ENCODE assay signal across 12 cellular contexts in the genomic region with DNA sequence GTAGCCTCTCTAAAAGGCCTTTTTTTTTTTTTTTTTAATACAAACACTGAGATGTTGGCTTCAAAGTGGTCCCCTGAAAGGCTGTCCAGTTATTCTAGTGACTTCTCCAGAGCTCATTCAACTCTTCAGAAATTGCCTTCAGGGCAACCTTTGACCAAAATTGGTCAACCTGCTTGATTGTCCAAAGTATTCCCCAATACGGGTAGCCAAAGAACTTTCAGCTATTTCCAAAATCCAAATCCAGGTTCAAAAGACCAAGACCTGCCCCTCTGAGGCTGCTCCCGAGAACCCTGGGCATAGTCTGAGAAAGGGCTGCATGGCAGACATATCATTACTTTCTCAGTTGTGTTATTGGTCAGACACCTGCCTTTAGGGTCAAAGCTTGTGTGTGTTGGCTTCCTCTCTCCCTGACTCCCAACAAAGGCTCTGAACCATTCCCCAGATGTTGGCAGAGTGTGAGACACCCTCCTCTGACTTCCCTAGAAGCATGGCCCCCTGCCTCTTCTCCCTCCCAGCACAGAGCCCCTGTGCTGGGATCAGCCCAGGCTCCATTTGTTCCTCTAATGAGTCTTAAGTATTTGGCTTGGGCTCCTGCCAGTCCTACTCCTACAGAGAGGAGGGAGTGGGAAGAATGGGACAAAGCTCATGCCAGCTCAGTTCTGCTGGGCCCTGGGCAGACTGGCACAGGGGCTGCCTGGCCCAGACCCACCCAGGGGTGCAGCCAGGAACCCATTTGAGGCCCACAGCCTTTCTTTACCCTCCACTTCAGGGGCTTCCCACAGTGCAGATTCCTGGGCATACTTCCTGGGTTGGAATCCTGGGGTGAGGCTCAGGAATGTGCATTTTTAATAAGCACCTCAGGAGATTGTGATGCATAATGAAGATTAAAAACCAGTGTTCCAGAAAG. TPM values are rescaled to one million over a fixed set of nuclear protein-coding genes. Genes with fewer than 3 reads are reported as not detected.
A peak's percentile ranks its signal among the peaks of the same experiment; 100 is the strongest.
DNase-seq lines count a peak whose midpoint lies in the region; ATAC-seq, FAIRE-seq and TF ChIP-seq lines count a peak whose summit lies in the region.
"Had no signal": no experiment of that assay in that cellular context is flagged by ENCODE, and none has a peak within 500 bp of the region (broad histone marks: within the 10 kb centered on the region; RNA-seq: fewer than 3 reads in every experiment).

No MANE protein-coding gene starts in this region.

- no peak for TF ChIP-seq RAD21 in HCT116 (IDR thresholded peaks at IDR 0.05; ENCODE audit: low read depth)

- 0 out of 2 replicates have a peak overlapping the region, but pooled peaks have one; percentile 8 for H3K4me2 ChIP-seq in HCT116 (ENCODE audit: low read length)

- in situ Hi-C loops in Panc1 (cut with HindIII; ENCODE audit: low pct_unique_long_range_greater_than_20kb, low sequenced_read_pairs), result no loop called here

- H3K79me2 ChIP-seq in HCT116 (ENCODE audit: insufficient read depth, low read length), result no peaks in the 10 kb centered on the region

- no peaks in the 10 kb centered on the region for H3K4me1 Mint-ChIP-seq in CD14-positive monocyte
- H3K4me1 Mint-ChIP-seq in effector memory CD8-positive, alpha-beta T cell (ENCODE audit: low read depth in 2 of 2), result no peaks in the 10 kb centered on the region
- H3K4me1 Mint-ChIP-seq: stimulated activated naive CD8-positive, alpha-beta T cell treated with anti-CD3 and anti-CD28 coated beads, Interleukin-15, amount 100 ng/mL, for 72 hours had no signal

- no peak overlapping the region for H3K27ac Mint-ChIP-seq in CD14-positive monocyte
- no peak overlapping the region for H3K27ac Mint-ChIP-seq in effector memory CD8-positive, alpha-beta T cell
- H3K27ac Mint-ChIP-seq: activated CD8-positive, alpha-beta T cell treated with anti-CD3 and anti-CD28 coated beads for 36 hours had no signal

- intact Hi-C loops in HCT116 (cut with micrococcal nuclease) (no loop called here), Panc1 (cut with micrococcal nuclease; ENCODE audit: unreplicated experiment) (no loop called here), heart right ventricle (cut with DNase I) (no loop called here), CD14-positive monocyte (cut with micrococcal nuclease) (no loop called here)

- peaks cover 0 to 11% (median 3%) of the 10 kb centered on the region in 3 donors for H3K27me3 Mint-ChIP-seq in CD14-positive monocyte (ENCODE audit: low read depth in 3 of 3)
- peaks cover 0 to 21% of the 10 kb centered on the region in 2 donors for H3K27me3 Mint-ChIP-seq in effector memory CD8-positive, alpha-beta T cell
- H3K27me3 Mint-ChIP-seq: stimulated activated naive CD8-positive, alpha-beta T cell treated with anti-CD3 and anti-CD28 coated beads, Interleukin-15, amount 100 ng/mL, for 72 hours had no signal

- H3K27me3 ChIP-seq in HCT116 (ENCODE audit: insufficient read depth, low read length) (no peaks in the 10 kb centered on the region), Panc1 (ENCODE audit: control insufficient read depth, insufficient read depth, low read length) (no peaks in the 10 kb centered on the region), heart right ventricle (no peaks in the 10 kb centered on the region), small intestine (ENCODE audit: control insufficient read depth in 2 of 2, insufficient read depth in 2 of 2, low read length in 2 of 2) (no peaks in the 10 kb centered on the region)

- no peak for DNase-seq in HCT116 (ENCODE audit: low read depth, low spot score)
- no peak for DNase-seq in Panc1 (ENCODE audit: low read depth, low spot score)
- DNase-seq in heart right ventricle, result no peak
- peak; percentile 67 for DNase-seq in small intestine
- DNase-seq in CD14-positive monocyte (ENCODE audit: low spot score), result no peak
- no peak for DNase-seq in effector memory CD8-positive, alpha-beta T cell
- DNase-seq: activated CD8-positive, alpha-beta T cell treated with anti-CD3 and anti-CD28 coated beads for 36 hours; effector memory CD4-positive, alpha-beta T cell; NCI-H1930; stimulated activated naive CD8-positive, alpha-beta T cell treated with anti-CD3 and anti-CD28 coated beads, Interleukin-15, amount 100 ng/mL, for 72 hours had no signal

- H3K4me3 Mint-ChIP-seq in CD14-positive monocyte, result no peak overlapping the region
- no peak overlapping the region for H3K4me3 Mint-ChIP-seq in effector memory CD8-positive, alpha-beta T cell
- H3K4me3 Mint-ChIP-seq: activated CD8-positive, alpha-beta T cell treated with anti-CD3 and anti-CD28 coated beads for 36 hours; stimulated activated naive CD8-positive, alpha-beta T cell treated with anti-CD3 and anti-CD28 coated beads, Interleukin-15, amount 100 ng/mL, for 72 hours had no signal

- BruUV-seq in HCT116 (replicated peaks; lab: Mats Ljungman, UMichigan), result no TSS peak
- BruUV-seq in Panc1 (replicated peaks; lab: Mats Ljungman, UMichigan), result no TSS peak

- POLR2A ChIA-PET in HCT116 (lab: Charles Lee), result interaction anchor here (1.2 kb wide), 1 partner anchor 30 kb away, joined by 4 read pairs; the partner anchor contains the start of gene TNKS1BP1
- POLR2A ChIA-PET in Panc1 (lab: Charles Lee), result no interaction called here

- no peak overlapping the region for H2AFZ ChIP-seq in HCT116 (ENCODE audit: low read depth, low read length, poor library complexity, severe bottlenecking)

- no peak overlapping the region for H3K9ac ChIP-seq in HCT116 (ENCODE audit: low read length)

- H3K4me1 ChIP-seq in HCT116 (ENCODE audit: control insufficient read depth in 1 of 2, insufficient read depth in 2 of 2, low read length in 2 of 2) (peaks cover 7 to 13% of the 10 kb centered on the region in 2 experiments), Panc1 (ENCODE audit: control insufficient read depth, insufficient read depth, low read length) (peaks cover 10% of the 10 kb centered on the region; the same call in 1 of the 2 replicates), heart right ventricle (peaks cover 0 to 23% (median 4%) of the 10 kb centered on the region in 9 donors), small intestine (ENCODE audit: control insufficient read depth in 2 of 2, insufficient read depth in 1 of 2, low read depth in 1 of 2, low read length in 1 of 2) (peaks cover under 1 to 7% of the 10 kb centered on the region in 2 donors)

- peak overlapping the region; percentile 6; the same call in 1 of the 2 replicates for H3K27ac ChIP-seq in HCT116 (ENCODE audit: low read depth, low read length)
- 0 out of 2 replicates have a peak overlapping the region, but pooled peaks have one; percentile 19 for H3K27ac ChIP-seq in Panc1 (ENCODE audit: low read length)
- peak overlapping the region in 1 of 10 donors; percentile 12 for H3K27ac ChIP-seq in heart right ventricle
- H3K27ac ChIP-seq in small intestine (ENCODE audit: low read depth in 1 of 2, low read length in 1 of 2), result peak overlapping the region in 1 of 2 donors; percentile 42

- peaks cover 3 to 13% (median 7%) of the 10 kb centered on the region in 7 donors for H3K9me3 Mint-ChIP-seq in CD14-positive monocyte
- peaks cover 0 to 3% of the 10 kb centered on the region in 2 donors for H3K9me3 Mint-ChIP-seq in effector memory CD8-positive, alpha-beta T cell

- RAD21 ChIA-PET in HCT116 (lab: Charles Lee; ENCODE audit: low non-redundant PET in 1 of 2, low total read pairs in 2 of 2, uncharacterized antibody in 2 of 2, unreplicated experiment in 2 of 2), result no interaction called here

- ATAC-seq in HCT116 (peak; percentile 41; the same call in 1 of the 2 replicates), Panc1 (peak; percentile 67), heart right ventricle (peak in 7 of 8 donors; percentile 36 to 66 (median 51)), HG02763 (IDR thresholded peaks at IDR 0.05; ENCODE audit: unreplicated experiment) (no peak), HG03565 (IDR thresholded peaks at IDR 0.05; ENCODE audit: unreplicated experiment) (no peak)
- ATAC-seq in effector memory CD8-positive, alpha-beta T cell (replicated peaks), result no peak
- ATAC-seq: activated CD8-positive, alpha-beta T cell treated with anti-CD3 and anti-CD28 coated beads for 36 hours; stimulated activated naive CD8-positive, alpha-beta T cell treated with anti-CD3 and anti-CD28 coated beads, Interleukin-15, amount 100 ng/mL, for 72 hours had no signal

- no peaks in the 10 kb centered on the region for H3K9me2 ChIP-seq in HCT116 (ENCODE audit: insufficient read depth)

- H3K9me3 ChIP-seq in HCT116 (ENCODE audit: control insufficient read depth in 1 of 2, insufficient read depth in 1 of 2, low read depth in 1 of 2, low read length in 2 of 2) (no peaks in the 10 kb centered on the region; a peak in 1 of 4 replicates), Panc1 (ENCODE audit: control insufficient read depth, insufficient read depth, low read depth, low read length) (peaks cover 4% of the 10 kb centered on the region; the same call in 1 of the 2 replicates), heart right ventricle (peaks cover 0 to 28% (median 8%) of the 10 kb centered on the region in 11 donors), small intestine (ENCODE audit: control insufficient read depth, low read depth) (no peaks in the 10 kb centered on the region)

- H3K4me3 ChIP-seq in HCT116 (replicated peaks in 1 of 2; ENCODE audit: low read depth in 1 of 2, low read length in 2 of 2), result no peak overlapping the region
- H3K4me3 ChIP-seq in Panc1 (ENCODE audit: low read depth in 2 of 2, low read length in 2 of 2), result no peak overlapping the region
- H3K4me3 ChIP-seq in heart right ventricle, result no peak overlapping the region
- no peak overlapping the region for H3K4me3 ChIP-seq in small intestine (ENCODE audit: low read depth in 1 of 2, low read length in 2 of 2)

- CTCF ChIA-PET in HCT116 (lab: Charles Lee) (interaction anchor here (1.1 kb wide), 1 partner anchor 45 kb away, joined by 3 read pairs; no protein-coding TSS in a partner anchor), Panc1 (lab: Charles Lee) (no interaction called here)

- no peak for FAIRE-seq in small intestine (lab: Jason Lieb, UNC)

- H3K36me3 ChIP-seq in HCT116 (ENCODE audit: control insufficient read depth in 1 of 2, insufficient read depth in 2 of 2, low read length in 2 of 2) (peaks cover 0 to 7% of the 10 kb centered on the region in 2 experiments; a peak in 1 of 4 replicates), Panc1 (ENCODE audit: control insufficient read depth, insufficient read depth, low read length) (no peaks in the 10 kb centered on the region), heart right ventricle (peaks cover 0 to 25% (median 10%) of the 10 kb centered on the region in 9 donors), small intestine (ENCODE audit: control insufficient read depth in 2 of 2, insufficient read depth in 2 of 2, low read length in 2 of 2) (peaks cover 6% of the 10 kb centered on the region in 2 donors)

- WGBS in heart right ventricle, 2 donors, result 82 to 88% methylated on average over 2 of the region's 2 CpGs
- WGBS in small intestine, 3 donors, result 30 to 68% (median 50%) methylated on average over 2 of the region's 2 CpGs

- H3K36me3 Mint-ChIP-seq in CD14-positive monocyte, result peaks cover 1 to 4% of the 10 kb centered on the region in 2 donors
- no peaks in the 10 kb centered on the region for H3K36me3 Mint-ChIP-seq in effector memory CD8-positive, alpha-beta T cell (ENCODE audit: insufficient read depth)

- TF ChIP-seq CTCF in HCT116 (IDR thresholded peaks at IDR 0.05 in 2 of 3, conservative IDR thresholded peaks at IDR 0.05 in 1 of 3; ENCODE audit: borderline replicate concordance in 1 of 3, insufficient read depth in 1 of 3, low read depth in 2 of 3, low read length in 2 of 3) (no peak), Panc1 (IDR thresholded peaks at IDR 0.05) (no peak), heart right ventricle (IDR thresholded peaks at IDR 0.05) (no peak), CD14-positive monocyte (IDR thresholded peaks at IDR 0.05) (no peak)

- no peak for TF ChIP-seq POLR2A in HCT116 (IDR thresholded peaks at IDR 0.05; ENCODE audit: borderline replicate concordance, extremely low read depth, insufficient read depth, insufficient read length)

- H4K20me1 ChIP-seq in HCT116 (ENCODE audit: insufficient read depth), result no peaks in the 10 kb centered on the region

RNA-seq across cellular contexts. Expression of gene TNKS1BP1, which starts 30.3 kb away (rescaled TPM):
- total RNA-seq in HCT116 (2021; ENCODE audit: unreplicated experiment), result 77.6 TPM
- 61.2 and 63.1 TPM in 2 replicates for polyA plus RNA-seq in HCT116 (2012)
- 94.6 TPM for total RNA-seq in Panc1 (2021; ENCODE audit: unreplicated experiment)
- 78.0 TPM for polyA plus RNA-seq in Panc1 (2012; ENCODE audit: insufficient read length)
- 10 to 100 TPM; 19.9 to 53.8 (median 34.3) TPM for total RNA-seq in heart right ventricle
- polyA plus RNA-seq in heart right ventricle, result 100 to 1,000 TPM in 1 of 2 donors, 10 to 100 TPM in 1; 39.6 to 118 TPM
- 100 to 1,000 TPM in 1 of 3 donors, 10 to 100 TPM in 2; 72.1 to 178 (median 98.4) TPM for polyA plus RNA-seq in small intestine
- under 1 TPM; 0.29 to 0.50 TPM for polyA plus RNA-seq in CD14-positive monocyte

RNA-seq across cellular contexts. Expression of gene SSRP1, which starts 41.2 kb away (rescaled TPM):
- total RNA-seq in HCT116 (2021; ENCODE audit: unreplicated experiment) (260 TPM), Panc1 (2021; ENCODE audit: unreplicated experiment) (173 TPM), heart right ventricle (10 to 100 TPM; 30.5 to 44.9 (median 35.4) TPM)
- polyA plus RNA-seq in HCT116 (2012), result 259 and 291 TPM in 2 replicates
- polyA plus RNA-seq in Panc1 (2012; ENCODE audit: insufficient read length), result 153 TPM
- polyA plus RNA-seq in heart right ventricle (10 to 100 TPM; 22.6 to 73.2 TPM), small intestine (10 to 100 TPM; 32.4 to 92.0 (median 35.4) TPM), CD14-positive monocyte (10 to 100 TPM in 1 of 2 donors, 1 to 10 TPM in 1; 9.8 to 14.7 TPM)

RNA-seq across cellular contexts. Expression of gene P2RX3, which starts 43.7 kb away (rescaled TPM):
- total RNA-seq in HCT116 (2021; ENCODE audit: unreplicated experiment) (not detected), Panc1 (2021; ENCODE audit: unreplicated experiment) (not detected), heart right ventricle (1 to 10 TPM in 7 of 10 donors, under 1 TPM in 3; 0.32 to 5.1 (median 1.5) TPM)
- polyA plus RNA-seq in HCT116 (2012), result 0.03 and 0.05 TPM in 2 replicates
- polyA plus RNA-seq in Panc1 (2012; ENCODE audit: insufficient read length), result not detected
- polyA plus RNA-seq in heart right ventricle (under 1 TPM; 0.42 to 0.66 TPM), small intestine (under 1 TPM in 1 of 3 donors, not detected in 2; 0.46 TPM), CD14-positive monocyte (not detected)
- total RNA-seq: activated CD8-positive, alpha-beta T cell treated with anti-CD3 and anti-CD28 coated beads for 36 hours had no signal

RNA-seq across cellular contexts. Expression of gene APLNR, which starts 57.4 kb away (rescaled TPM):
- total RNA-seq in HCT116 (2021; ENCODE audit: unreplicated experiment) (not detected), Panc1 (2021; ENCODE audit: unreplicated experiment) (not detected), heart right ventricle (10 to 100 TPM in 7 of 10 donors, 1 to 10 TPM in 3; 7.5 to 39.3 (median 13.9) TPM)
- not detected in 2 replicates for polyA plus RNA-seq in HCT116 (2012)
- 0.06 TPM for polyA plus RNA-seq in Panc1 (2012; ENCODE audit: insufficient read length)
- polyA plus RNA-seq in heart right ventricle (1 to 10 TPM; 2.0 to 7.2 TPM), small intestine (1 to 10 TPM in 1 of 3 donors, under 1 TPM in 1, not detected in 1; 0.27 to 3.4 TPM), CD14-positive monocyte (not detected)
- total RNA-seq: activated CD8-positive, alpha-beta T cell treated with anti-CD3 and anti-CD28 coated beads for 36 hours had no signal

Comparison
In these comparisons a context has a peak if more than half of its experiments do, and no peak if none do; other contexts are left out.
1. ATAC-seq: peak in HCT116 (single experiment), Panc1 (single experiment) and heart right ventricle (7 of 8); none in effector memory CD8-positive, alpha-beta T cell (single experiment), HG02763 (single experiment) and HG03565 (single experiment).